ENCODE assay signal across 24 cellular contexts in the genomic region with DNA sequence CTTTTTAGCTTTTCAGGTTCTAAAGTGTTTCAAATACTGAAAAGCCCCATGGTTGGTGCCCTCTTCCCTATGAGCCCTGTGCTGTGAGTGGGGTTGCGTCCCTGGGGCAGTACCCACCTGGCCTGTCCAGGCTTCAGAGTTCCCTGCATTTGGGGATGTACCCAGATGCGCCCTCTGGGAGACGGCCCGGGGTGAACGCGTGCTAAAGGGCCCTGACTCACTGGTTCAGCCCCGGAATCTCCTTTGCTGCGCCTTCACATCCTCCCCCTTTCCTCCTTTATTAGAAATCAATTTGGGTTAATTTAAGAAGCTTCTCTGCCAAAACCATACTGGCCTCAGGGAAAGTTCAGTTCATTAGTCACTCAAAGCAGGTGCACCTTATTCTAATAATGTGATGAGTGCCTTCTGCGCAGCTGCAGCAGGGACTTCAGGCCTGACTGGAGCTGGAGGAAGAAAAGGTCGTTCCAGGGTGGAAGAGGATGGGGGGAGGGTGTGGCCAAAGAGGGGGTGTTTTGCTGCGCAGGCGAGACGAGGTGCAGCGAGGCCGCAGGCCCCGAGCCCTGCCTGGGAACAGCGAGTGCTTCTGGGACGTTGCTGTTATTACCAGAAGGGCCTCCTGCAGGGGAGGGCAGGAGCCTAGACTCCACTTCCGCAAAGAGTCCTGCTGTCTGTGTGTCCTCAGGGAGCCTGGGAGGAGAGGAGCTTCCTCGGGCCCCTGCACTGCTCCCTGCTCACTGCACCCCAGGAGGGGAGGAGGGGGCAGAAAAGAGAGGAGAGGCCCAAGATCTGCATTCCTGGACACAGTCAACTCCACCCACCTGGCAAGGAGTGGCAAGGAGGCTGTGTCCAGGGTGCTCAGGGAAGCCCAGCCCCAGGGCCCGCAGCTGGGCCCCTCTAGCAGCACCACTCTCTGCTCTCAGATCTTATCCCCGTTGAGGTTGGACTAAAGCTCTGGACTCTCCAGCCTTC.
DNase-seq lines count a peak whose midpoint lies in the region; ATAC-seq, FAIRE-seq and TF ChIP-seq lines count a peak whose summit lies in the region.
"Had no signal": no experiment of that assay in that cellular context is flagged by ENCODE, and none has a peak within 500 bp of the region (broad histone marks: within the 10 kb centered on the region; RNA-seq: fewer than 3 reads in every experiment).

No MANE protein-coding gene starts in this region.

- H2AK5ac ChIP-seq in mesendoderm (ENCODE audit: low read length): no peak overlapping the region

- H3K79me1 ChIP-seq in mesendoderm (ENCODE audit: low read length): no peaks in the 10 kb centered on the region

- no peak overlapping the region for H3K56ac ChIP-seq in mesendoderm (ENCODE audit: low read length)

- H3K36me3 Mint-ChIP-seq in glutamatergic neuron (ENCODE audit: unreplicated experiment): peaks cover 12% of the 10 kb centered on the region
- H3K36me3 Mint-ChIP-seq in effector memory CD8-positive, alpha-beta T cell (ENCODE audit: insufficient read depth): no peaks in the 10 kb centered on the region
- H3K36me3 Mint-ChIP-seq: activated naive CD4-positive, alpha-beta T cell treated with anti-CD3 and anti-CD28 coated beads, Interleukin-2, amount 50 U/mL, for 72 hours; IgD-negative memory B cell; natural killer cell treated with Interleukin-12 subunit alpha and Interleukin-12 subunit beta and Interleukin-15 and Interleukin-18, amount 100 ng/mL, for 72 hours had no signal

- no peak for TF ChIP-seq EP300 in K562 (IDR thresholded peaks at IDR 0.05; ENCODE audit: low read length)

- BruUV-seq in K562 (replicated peaks; lab: Mats Ljungman, UMichigan): no TSS peak

- 66 to 74% methylated on average over 22 of the region's 22 CpGs for WGBS in heart right ventricle, 2 donors
- under 1% methylated on average over 20 of the region's 22 CpGs for WGBS in K562 (ENCODE audit: insufficient coverage, low coverage, missing lambda C conversion rate)
- WGBS in mesendoderm (ENCODE audit: extremely low coverage, insufficient coverage, low lambda C conversion rate): no CpG with 5 or more reads among the region's 22 CpGs

- H3K36me3 ChIP-seq in heart right ventricle (no peaks in the 10 kb centered on the region), right atrium auricular region (no peaks in the 10 kb centered on the region), K562 (ENCODE audit: control insufficient read depth, insufficient read depth, low read length) (no peaks in the 10 kb centered on the region), mesendoderm (ENCODE audit: control insufficient read depth, insufficient read depth, low read length) (no peaks in the 10 kb centered on the region)
- H3K36me3 ChIP-seq: brain microvascular endothelial cell, esophagus muscularis mucosa, uterus had no signal

- H3K9me3 ChIP-seq in heart right ventricle (peaks cover 0 to 15% (median 8%) of the 10 kb centered on the region in 11 donors), right atrium auricular region (peaks cover 0 to 12% of the 10 kb centered on the region in 2 donors), K562 (replicated peaks; ENCODE audit: control insufficient read depth, insufficient read depth, low read depth, low read length) (no peaks in the 10 kb centered on the region)
- H3K9me3 ChIP-seq: psoas muscle, uterus had no signal

- H3K27me3 ChIP-seq in heart right ventricle: no peaks in the 10 kb centered on the region
- H3K27me3 ChIP-seq in right atrium auricular region: no peaks in the 10 kb centered on the region
- peaks cover 0 to 4% of the 10 kb centered on the region in 2 experiments; a peak in 1 of 5 replicates for H3K27me3 ChIP-seq in K562 (ENCODE audit: control insufficient read depth in 2 of 2, insufficient read depth in 2 of 2, low read length in 2 of 2)
- no peaks in the 10 kb centered on the region for H3K27me3 ChIP-seq in mesendoderm (ENCODE audit: insufficient read depth, low read length, poor library complexity)
- H3K27me3 ChIP-seq: brain microvascular endothelial cell, uterus had no signal

- no peaks in the 10 kb centered on the region for H3K9me1 ChIP-seq in K562 (ENCODE audit: control insufficient read depth, insufficient read depth, low read length)

- intact Hi-C loops in heart right ventricle (cut with DNase I) (no loop called here), K562 (cut with micrococcal nuclease) (no loop called here)

- H2BK5ac ChIP-seq in mesendoderm (ENCODE audit: low read length): no peak overlapping the region

- H3K4me1 ChIP-seq in heart right ventricle (peaks cover 0 to 11% (median 0%) of the 10 kb centered on the region in 9 donors), right atrium auricular region (no peaks in the 10 kb centered on the region), K562 (replicated peaks in 1 of 2; ENCODE audit: control insufficient read depth in 2 of 2, insufficient read depth in 2 of 2, low read length in 2 of 2) (no peaks in the 10 kb centered on the region), mesendoderm (ENCODE audit: control insufficient read depth, low read depth, low read length) (no peaks in the 10 kb centered on the region)
- H3K4me1 ChIP-seq: esophagus muscularis mucosa, psoas muscle, uterus had no signal

- H4K8ac ChIP-seq in mesendoderm (ENCODE audit: low read depth, low read length): no peak overlapping the region

- TF ChIP-seq CTCF in heart right ventricle (IDR thresholded peaks at IDR 0.05) (no peak), right atrium auricular region (IDR thresholded peaks at IDR 0.05) (no peak), K562 (IDR thresholded peaks at IDR 0.05 in 2 of 3, conservative IDR thresholded peaks at IDR 0.05 in 1 of 3; ENCODE audit: insufficient read depth in 2 of 3, low read depth in 1 of 3, low read length in 3 of 3) (no peak), glutamatergic neuron (IDR thresholded peaks at IDR 0.05; ENCODE audit: partially characterized antibody, unreplicated experiment) (no peak)

- H3K4ac ChIP-seq in mesendoderm (ENCODE audit: low read depth, low read length): no peak overlapping the region

- peaks cover 5% of the 10 kb centered on the region for H3K27me3 Mint-ChIP-seq in glutamatergic neuron (ENCODE audit: unreplicated experiment)
- peaks cover 0 to 7% of the 10 kb centered on the region in 2 donors for H3K27me3 Mint-ChIP-seq in effector memory CD8-positive, alpha-beta T cell
- H3K27me3 Mint-ChIP-seq: IgD-negative memory B cell had no signal

- no peak overlapping the region for H2AFZ ChIP-seq in K562 (ENCODE audit: low read depth, low read length)

- no peak overlapping the region for H3K27ac Mint-ChIP-seq in glutamatergic neuron (ENCODE audit: unreplicated experiment)
- no peak overlapping the region for H3K27ac Mint-ChIP-seq in effector memory CD8-positive, alpha-beta T cell
- H3K27ac Mint-ChIP-seq: activated CD8-positive, alpha-beta T cell treated with anti-CD3 and anti-CD28 coated beads, Interleukin-2, amount 10 ng/mL, durations not matched to agents 7 days and 5 days; activated naive CD4-positive, alpha-beta T cell treated with anti-CD3 and anti-CD28 coated beads, Interleukin-2, amount 50 U/mL, for 72 hours; IgD-negative memory B cell; natural killer cell treated with Interleukin-12 subunit alpha and Interleukin-12 subunit beta and Interleukin-15 and Interleukin-18, amount 100 ng/mL, for 72 hours had no signal

- H4K5ac ChIP-seq in mesendoderm (ENCODE audit: low read length): no peak overlapping the region

- no peaks in the 10 kb centered on the region for H4K20me1 ChIP-seq in K562 (replicated peaks; ENCODE audit: control insufficient read depth, insufficient read depth, low read length)

- no peak overlapping the region for H3K27ac ChIP-seq in heart right ventricle
- no peak overlapping the region for H3K27ac ChIP-seq in right atrium auricular region
- H3K27ac ChIP-seq in K562 (ENCODE audit: extremely low read depth, low read depth, low read length): no peak overlapping the region
- H3K27ac ChIP-seq in mesendoderm (ENCODE audit: low read depth, low read length): no peak overlapping the region
- H3K27ac ChIP-seq: brain microvascular endothelial cell, esophagus muscularis mucosa, psoas muscle, uterus, VCaP had no signal

- in situ Hi-C loops in K562 (cut with MboI): no loop called here

- no peak for TF ChIP-seq RAD21 in K562 (CRISPR knock-in tag; conservative IDR thresholded peaks at IDR 0.05 in 1 of 2, IDR thresholded peaks at IDR 0.05 in 1 of 2)

- H3K4me3 ChIP-seq in heart right ventricle (no peak overlapping the region), right atrium auricular region (no peak overlapping the region), K562 (no peak overlapping the region), mesendoderm (ENCODE audit: low read length) (no peak overlapping the region)
- H3K4me3 ChIP-seq: esophagus muscularis mucosa, psoas muscle, uterus had no signal

- POLR2A ChIA-PET in K562 (lab: Yijun Ruan, JAX): interaction anchor here (0.8 kb wide), 1 partner anchor 227 kb away, joined by 3 read pairs; no protein-coding TSS in a partner anchor

- no peak overlapping the region for H3K23ac ChIP-seq in mesendoderm (ENCODE audit: low read length)

- no peak overlapping the region for H3K4me2 ChIP-seq in K562 (ENCODE audit: insufficient read depth, low read length)
- no peak overlapping the region for H3K4me2 ChIP-seq in mesendoderm (ENCODE audit: low read length)

- peak overlapping the region; percentile 8 for H3K18ac ChIP-seq in mesendoderm (ENCODE audit: low read length)

- peak in 5 of 8 donors; percentile 18 to 57 (median 33) for ATAC-seq in heart right ventricle
- ATAC-seq in K562: peak; percentile 51
- ATAC-seq in effector memory CD8-positive, alpha-beta T cell (replicated peaks): no peak
- ATAC-seq: activated CD8-positive, alpha-beta T cell treated with anti-CD3 and anti-CD28 coated beads, Interleukin-2, amount 10 ng/mL, durations not matched to agents 7 days and 5 days; activated naive CD4-positive, alpha-beta T cell treated with anti-CD3 and anti-CD28 coated beads, Interleukin-2, amount 50 U/mL, for 72 hours; natural killer cell treated with Interleukin-12 subunit alpha and Interleukin-12 subunit beta and Interleukin-15 and Interleukin-18, amount 100 ng/mL, for 72 hours; psoas muscle; stimulated activated naive CD8-positive, alpha-beta T cell treated with anti-CD3 and anti-CD28 coated beads, Interleukin-15, Interleukin-2, amounts not matched to agents 100 U/mL and 50 U/mL, for 24 hours had no signal

- CTCF ChIA-PET in K562 (lab: Yijun Ruan, JAX; ENCODE audit: low intra/inter-chr PET ratio): no interaction called here

- H3K9ac ChIP-seq in K562 (ENCODE audit: insufficient read depth in 1 of 2, low read depth in 2 of 2, low read length in 2 of 2): no peak overlapping the region
- no peak overlapping the region for H3K9ac ChIP-seq in mesendoderm (ENCODE audit: low read length)

- DNase-seq in heart right ventricle: no peak
- DNase-seq in right atrium auricular region (ENCODE audit: low spot score): no peak
- DNase-seq in K562 (ENCODE audit: extremely low read depth in 1 of 4, low spot score in 3 of 4): no peak
- no peak for DNase-seq in mesendoderm
- DNase-seq in DMS53 (lab: John Stamatoyannopoulos, UW): no peak
- DNase-seq in glutamatergic neuron: no peak
- DNase-seq in effector memory CD8-positive, alpha-beta T cell: no peak
- DNase-seq in D341Med (ENCODE audit: low spot score): no peak
- DNase-seq: activated CD8-positive, alpha-beta T cell treated with anti-CD3 and anti-CD28 coated beads, Interleukin-2, amount 10 ng/mL, durations not matched to agents 7 days and 5 days; activated T-cell treated with anti-CD3 and anti-CD28 coated beads, Interleukin-2, amount 50 U/mL, for 48 hours; brain microvascular endothelial cell; dermis blood vessel endothelial cell; NCI-H2171; stimulated activated CD4-positive, alpha-beta T cell treated with anti-CD3 and anti-CD28 coated beads, Interleukin-15, amount 100 ng/mL, for 24 hours; stimulated activated naive CD8-positive, alpha-beta T cell treated with anti-CD3 and anti-CD28 coated beads, Interleukin-15, Interleukin-2, amounts not matched to agents 100 U/mL and 50 U/mL, for 24 hours; T-helper 1 cell; uterus had no signal

- no peak for FAIRE-seq in K562 (lab: Jason Lieb, UNC)
- FAIRE-seq: G401.6 had no signal

- no peak overlapping the region for H3K4me3 Mint-ChIP-seq in glutamatergic neuron (ENCODE audit: unreplicated experiment)
- no peak overlapping the region for H3K4me3 Mint-ChIP-seq in effector memory CD8-positive, alpha-beta T cell
- H3K4me3 Mint-ChIP-seq: activated CD8-positive, alpha-beta T cell treated with anti-CD3 and anti-CD28 coated beads, Interleukin-2, amount 10 ng/mL, durations not matched to agents 7 days and 5 days; natural killer cell treated with Interleukin-12 subunit alpha and Interleukin-12 subunit beta and Interleukin-15 and Interleukin-18, amount 100 ng/mL, for 72 hours had no signal

- H3K79me2 ChIP-seq in K562 (ENCODE audit: control insufficient read depth, insufficient read depth, low read length): no peaks in the 10 kb centered on the region
- H3K79me2 ChIP-seq in mesendoderm (ENCODE audit: control insufficient read depth, insufficient read depth, low read length): no peaks in the 10 kb centered on the region

- H3K4me1 Mint-ChIP-seq in glutamatergic neuron (ENCODE audit: low read depth, unreplicated experiment): peaks cover 18% of the 10 kb centered on the region
- H3K4me1 Mint-ChIP-seq in effector memory CD8-positive, alpha-beta T cell (ENCODE audit: low read depth in 2 of 2): no peaks in the 10 kb centered on the region
- H3K4me1 Mint-ChIP-seq: IgD-negative memory B cell had no signal

- H2BK120ac ChIP-seq in mesendoderm (ENCODE audit: low read depth, low read length): no peak overlapping the region

- peaks cover 4% of the 10 kb centered on the region for H3K9me3 Mint-ChIP-seq in glutamatergic neuron (ENCODE audit: unreplicated experiment)
- no peaks in the 10 kb centered on the region for H3K9me3 Mint-ChIP-seq in effector memory CD8-positive, alpha-beta T cell
- H3K9me3 Mint-ChIP-seq: activated naive CD4-positive, alpha-beta T cell treated with anti-CD3 and anti-CD28 coated beads, Interleukin-2, amount 50 U/mL, for 72 hours; IgD-negative memory B cell; natural killer cell treated with Interleukin-12 subunit alpha and Interleukin-12 subunit beta and Interleukin-15 and Interleukin-18, amount 100 ng/mL, for 72 hours had no signal

- no peak for TF ChIP-seq POLR2A in K562 (conservative IDR thresholded peaks at IDR 0.05)

- no peak overlapping the region for H2BK15ac ChIP-seq in mesendoderm (replicated peaks; ENCODE audit: low read depth)
